ENCODE assay signal across 17 cellular contexts in the genomic region with DNA sequence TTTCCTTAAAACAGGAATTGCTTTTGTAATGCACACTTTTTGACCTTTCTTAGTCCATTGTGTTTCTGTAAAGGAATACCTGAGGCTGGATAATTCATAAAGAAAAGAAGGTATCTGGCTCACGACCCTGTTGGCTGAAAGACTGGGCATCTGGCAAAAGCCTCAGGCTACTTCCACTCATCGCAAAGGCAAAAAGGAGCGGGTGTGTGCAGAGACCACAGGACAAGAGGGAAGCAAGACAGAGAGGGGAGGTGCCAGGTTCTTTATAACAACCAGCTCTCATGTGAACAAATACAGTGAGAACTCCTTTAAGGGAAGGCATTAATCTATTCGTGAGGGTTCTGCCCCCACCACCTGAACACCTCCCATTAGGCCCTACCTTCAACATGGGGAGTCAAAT.
"Had no signal": no experiment of that assay in that cellular context is flagged by ENCODE, and none has a peak within 500 bp of the region (broad histone marks: within the 10 kb centered on the region; RNA-seq: fewer than 3 reads in every experiment).

No MANE protein-coding gene starts in this region.

- H3K9ac ChIP-seq: parathyroid adenoma had no signal

- H3K9me3 Mint-ChIP-seq: activated B cell treated with CpG ODN at 0.5 μM for 24 hours; activated CD4-positive, alpha-beta T cell treated with anti-CD3 and anti-CD28 coated beads, Interleukin-2, amount 10 ng/mL, durations not matched to agents 7 days and 5 days; activated naive CD4-positive, alpha-beta T cell treated with anti-CD3 and anti-CD28 coated beads, Interleukin-2, amount 50 U/mL, for 72 hours; activated T-cell treated with anti-CD3 and anti-CD28 coated beads, Interleukin-2, amount 50 U/mL, for 24 hours; central memory CD8-positive, alpha-beta T cell; effector memory CD8-positive, alpha-beta T cell; neural crest cell; stimulated activated naive CD8-positive, alpha-beta T cell treated with anti-CD3 and anti-CD28 coated beads, Interleukin-15, amount 100 ng/mL, for 72 hours had no signal

- H3K9me3 ChIP-seq: body of pancreas, testis had no signal

- ATAC-seq: activated naive CD4-positive, alpha-beta T cell treated with anti-CD3 and anti-CD28 coated beads, Interleukin-2, amount 50 U/mL, for 72 hours; body of pancreas; effector memory CD8-positive, alpha-beta T cell; left cardiac atrium; stimulated activated naive CD8-positive, alpha-beta T cell treated with anti-CD3 and anti-CD28 coated beads, Interleukin-15, amount 100 ng/mL, for 72 hours had no signal

- H3K79me2 ChIP-seq: parathyroid adenoma had no signal

- H3K27ac ChIP-seq: body of pancreas, parathyroid adenoma, testis had no signal

- H2AFZ ChIP-seq: parathyroid adenoma had no signal

- H3K27me3 ChIP-seq: body of pancreas, testis had no signal

- H3K4me3 Mint-ChIP-seq: activated B cell treated with CpG ODN at 0.5 μM for 24 hours; activated CD4-positive, alpha-beta T cell treated with anti-CD3 and anti-CD28 coated beads, Interleukin-2, amount 10 ng/mL, durations not matched to agents 7 days and 5 days; activated T-cell treated with anti-CD3 and anti-CD28 coated beads, Interleukin-2, amount 50 U/mL, for 24 hours; central memory CD8-positive, alpha-beta T cell; effector memory CD8-positive, alpha-beta T cell; neural crest cell; stimulated activated naive CD8-positive, alpha-beta T cell treated with anti-CD3 and anti-CD28 coated beads, Interleukin-15, amount 100 ng/mL, for 72 hours had no signal

- H3K4me1 Mint-ChIP-seq: activated CD4-positive, alpha-beta T cell treated with anti-CD3 and anti-CD28 coated beads, Interleukin-2, amount 10 ng/mL, durations not matched to agents 7 days and 5 days; central memory CD8-positive, alpha-beta T cell; stimulated activated naive CD8-positive, alpha-beta T cell treated with anti-CD3 and anti-CD28 coated beads, Interleukin-15, amount 100 ng/mL, for 72 hours had no signal

- H3K4me3 ChIP-seq: body of pancreas, testis had no signal

- DNase-seq: activated B cell treated with CpG ODN at 0.5 μM for 24 hours; activated CD4-positive, alpha-beta T cell treated with anti-CD3 and anti-CD28 coated beads, Interleukin-2, amount 10 ng/mL, durations not matched to agents 7 days and 5 days; activated effector memory CD4-positive, alpha-beta T cell treated with anti-CD3 and anti-CD28 coated beads, Interleukin-2, amount 50 U/mL, for 16 hours; activated T-cell treated with anti-CD3 and anti-CD28 coated beads, Interleukin-2, amount 50 U/mL, for 24 hours; amniotic stem cell; body of pancreas; effector memory CD8-positive, alpha-beta T cell; hypothalamus; left cardiac atrium; retina; stimulated activated CD4-positive, alpha-beta T cell treated with anti-CD3 and anti-CD28 coated beads, Interleukin-4, amount 100 ng/mL, for 4 hours; stimulated activated naive CD8-positive, alpha-beta T cell treated with anti-CD3 and anti-CD28 coated beads, Interleukin-15, amount 100 ng/mL, for 72 hours; testis had no signal

- H3K4me1 ChIP-seq: body of pancreas, parathyroid adenoma, testis had no signal

- H3K27me3 Mint-ChIP-seq: central memory CD8-positive, alpha-beta T cell; effector memory CD8-positive, alpha-beta T cell had no signal

- H3K36me3 Mint-ChIP-seq: activated naive CD4-positive, alpha-beta T cell treated with anti-CD3 and anti-CD28 coated beads, Interleukin-2, amount 50 U/mL, for 72 hours had no signal

- H3K27ac Mint-ChIP-seq: activated B cell treated with CpG ODN at 0.5 μM for 24 hours; activated CD4-positive, alpha-beta T cell treated with anti-CD3 and anti-CD28 coated beads, Interleukin-2, amount 10 ng/mL, durations not matched to agents 7 days and 5 days; activated naive CD4-positive, alpha-beta T cell treated with anti-CD3 and anti-CD28 coated beads, Interleukin-2, amount 50 U/mL, for 72 hours; activated T-cell treated with anti-CD3 and anti-CD28 coated beads, Interleukin-2, amount 50 U/mL, for 24 hours; effector memory CD8-positive, alpha-beta T cell; stimulated activated naive CD8-positive, alpha-beta T cell treated with anti-CD3 and anti-CD28 coated beads, Interleukin-15, amount 100 ng/mL, for 72 hours had no signal
